Comparison of ENCODE assay signal across 10 cellular contexts in the genomic region with DNA sequence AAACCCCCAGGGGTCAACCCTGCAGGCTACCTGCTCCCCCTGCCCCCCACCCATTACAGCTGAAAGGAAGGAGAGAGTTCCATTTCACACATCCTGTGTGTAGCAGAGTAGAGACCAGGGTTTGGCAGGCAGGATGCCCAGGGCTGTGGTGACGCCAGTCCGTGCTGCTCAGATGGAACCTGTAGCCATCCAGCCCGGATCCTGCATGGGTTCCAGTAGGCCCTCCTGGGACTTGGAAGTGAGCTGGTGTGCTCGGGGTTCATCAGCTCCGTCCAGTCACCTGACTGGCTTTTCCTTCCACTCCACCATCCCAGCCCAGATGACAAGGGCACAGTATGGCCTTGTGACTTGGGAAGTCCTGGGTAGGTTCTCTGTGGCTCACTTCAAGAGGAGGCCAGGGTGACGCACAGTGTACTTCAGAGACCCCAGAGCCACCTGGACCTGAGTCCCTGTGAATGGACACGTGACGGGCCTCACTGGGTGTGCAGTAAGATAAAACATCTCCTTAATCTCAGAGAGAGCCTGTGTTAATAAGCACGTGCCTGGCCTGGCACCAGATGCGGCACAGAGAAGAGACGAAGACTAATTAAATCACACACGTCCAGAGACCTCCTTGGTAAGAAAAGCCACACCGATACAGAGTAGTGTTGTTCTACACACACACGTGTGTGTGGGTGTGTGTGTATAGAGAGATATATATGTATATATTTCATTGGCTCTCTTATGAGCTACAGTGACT. TPM values are rescaled to one million over a fixed set of nuclear protein-coding genes. Genes with fewer than 3 reads are reported as not detected.
DNase-seq lines count a peak whose midpoint lies in the region; ATAC-seq, FAIRE-seq and TF ChIP-seq lines count a peak whose summit lies in the region.
"Had no signal": no experiment of that assay in that cellular context is flagged by ENCODE, and none has a peak within 500 bp of the region (broad histone marks: within the 10 kb centered on the region; RNA-seq: fewer than 3 reads in every experiment).

No MANE protein-coding gene starts in this region.

- H3K4me2 ChIP-seq in GM12878 (ENCODE audit: control insufficient read depth, insufficient read depth) (no peak overlapping the region), neuronal stem cell (ENCODE audit: insufficient read depth, low read length, poor library complexity, severe bottlenecking) (peak overlapping the region; percentile 48)

- TF ChIP-seq CTCF in CD8-positive, alpha-beta T cell (IDR thresholded peaks at IDR 0.05) = no peak
- no peak for TF ChIP-seq CTCF in GM12878 (IDR thresholded peaks at IDR 0.05 in 2 of 3, conservative IDR thresholded peaks at IDR 0.05 in 1 of 3; ENCODE audit: control insufficient read depth in 2 of 3, extremely low read depth in 1 of 3, insufficient read depth in 1 of 3, low read depth in 3 of 3, low read length in 3 of 3)

- TF ChIP-seq POLR2A in GM12878 (IDR thresholded peaks at IDR 0.05; ENCODE audit: low read depth, low read length) = no peak

- H3K9ac ChIP-seq in GM12878 (ENCODE audit: control insufficient read depth, insufficient read depth, low read length) (no peak overlapping the region), neuronal stem cell (ENCODE audit: low read depth, low read length, poor library complexity) (no peak overlapping the region)

- peak overlapping the region; percentile 31 for H3K4me3 ChIP-seq in CD8-positive, alpha-beta T cell (ENCODE audit: low read depth, low read length)
- H3K4me3 ChIP-seq in GM12878 = no peak overlapping the region
- no peak overlapping the region for H3K4me3 ChIP-seq in neuronal stem cell (ENCODE audit: low read length in 2 of 2)

- SMC1A ChIA-PET in GM12878 (lab: Charles Lee; ENCODE audit: uncharacterized antibody, unreplicated experiment) = interaction anchor here (1.0 to 1.6 kb wide), 4 partner anchors 9 to 46 kb away, joined by 3 to 4 read pairs (median 4); no protein-coding TSS in a partner anchor

- peaks cover 5% of the 10 kb centered on the region; the same call in 1 of the 2 replicates for H4K20me1 ChIP-seq in GM12878 (ENCODE audit: control insufficient read depth, insufficient read depth)

- H3K36me3 ChIP-seq in CD8-positive, alpha-beta T cell (ENCODE audit: insufficient read depth, low read length) = peaks cover 17% of the 10 kb centered on the region
- H3K36me3 ChIP-seq in GM12878 (ENCODE audit: control insufficient read depth in 2 of 2, insufficient read depth in 2 of 2, low read length in 1 of 2) = peaks cover 7 to 20% of the 10 kb centered on the region in 2 experiments; a peak in 3 of 4 replicates
- H3K36me3 ChIP-seq in neuronal stem cell (replicated peaks in 1 of 2; ENCODE audit: control insufficient read depth in 2 of 2, insufficient read depth in 2 of 2, low read length in 2 of 2) = no peaks in the 10 kb centered on the region

- no peak overlapping the region for H3K14ac ChIP-seq in neuronal stem cell (ENCODE audit: low read length)

- DNase-seq in CD8-positive, alpha-beta T cell = peak in 3 of 7 experiments; percentile 29 to 66 (median 44)
- DNase-seq in HEK293T (ENCODE audit: extremely low spot score) = no peak
- no peak for DNase-seq in GM12878 (ENCODE audit: low read depth, low spot score)
- DNase-seq in neuronal stem cell (ENCODE audit: low spot score) = no peak
- DNase-seq in NCI-H2196 (lab: John Stamatoyannopoulos, UW; ENCODE audit: unreplicated experiment) = no peak
- DNase-seq in AML-193 (lab: John Stamatoyannopoulos, UW) = no peak
- DNase-seq: GDM1; stimulated activated CD4-positive, alpha-beta T cell treated with anti-CD3 and anti-CD28 coated beads, Interleukin-4, amount 100 ng/mL, for 24 hours had no signal

- 97% methylated on average over 14 of the region's 14 CpGs for WGBS in GM12878 (ENCODE audit: insufficient coverage, insufficient replicate concordance, low lambda C conversion rate, missing lambda C conversion rate)
- WGBS in neuronal stem cell (ENCODE audit: extremely low coverage in 2 of 2, insufficient read length in 2 of 2, insufficient replicate concordance in 1 of 2), 2 donors = no CpG with 5 or more reads among the region's 14 CpGs

- CTCF ChIA-PET in CD8-positive, alpha-beta T cell (lab: Charles Lee) = interaction anchor here (0.5 to 2.4 kb wide), 10 partner anchors 9 to 89 kb away, joined by 3 to 12 read pairs (median 4); no protein-coding TSS in a partner anchor
- CTCF ChIA-PET in HEK293T (lab: Yijun Ruan, JAX) (interaction anchor here (0.6 to 1.4 kb wide), 3 partner anchors 10 to 59 kb away, joined by 3 to 4 read pairs (median 3); no protein-coding TSS in a partner anchor), GM12878 (lab: Yijun Ruan, JAX) (interaction anchor here (0.9 to 1.3 kb wide), 2 partner anchors 13 to 97 kb away, joined by 3 read pairs; no protein-coding TSS in a partner anchor)

- H3K79me2 ChIP-seq in GM12878 (ENCODE audit: control insufficient read depth, insufficient read depth, low read length) = peaks cover 64% of the 10 kb centered on the region

- H3K4me1 Mint-ChIP-seq in CD8-positive, alpha-beta T cell (ENCODE audit: low read depth) = peaks cover 88% of the 10 kb centered on the region

- H3K27ac ChIP-seq in CD8-positive, alpha-beta T cell (ENCODE audit: low read depth, low read length) = peak overlapping the region; percentile 25
- no peak overlapping the region for H3K27ac ChIP-seq in GM12878 (ENCODE audit: control insufficient read depth, insufficient read depth)
- peak overlapping the region; percentile 55 for H3K27ac ChIP-seq in neuronal stem cell (replicated peaks; ENCODE audit: low read length)

- H3K9me3 ChIP-seq in CD8-positive, alpha-beta T cell (ENCODE audit: low read length) = no peaks in the 10 kb centered on the region
- H3K9me3 ChIP-seq in GM12878 (replicated peaks; ENCODE audit: control insufficient read depth, insufficient read depth, low read length) = no peaks in the 10 kb centered on the region
- H3K9me3 ChIP-seq in neuronal stem cell (replicated peaks in 1 of 2; ENCODE audit: control insufficient read depth in 2 of 2, insufficient read depth in 1 of 2, low read depth in 1 of 2, low read length in 2 of 2) = no peaks in the 10 kb centered on the region

- no peaks in the 10 kb centered on the region for H3K27me3 Mint-ChIP-seq in CD8-positive, alpha-beta T cell (ENCODE audit: low read depth)

- peaks cover 96% of the 10 kb centered on the region for H3K4me1 ChIP-seq in CD8-positive, alpha-beta T cell (ENCODE audit: insufficient read depth, low read length)
- H3K4me1 ChIP-seq in GM12878 (ENCODE audit: control insufficient read depth, insufficient read depth, low read length) = peaks cover 36% of the 10 kb centered on the region
- peaks cover 38 to 42% of the 10 kb centered on the region in 2 donors for H3K4me1 ChIP-seq in neuronal stem cell (ENCODE audit: control insufficient read depth in 2 of 2, insufficient read depth in 1 of 2, low read depth in 1 of 2, low read length in 2 of 2)

- no peak overlapping the region for H4K8ac ChIP-seq in neuronal stem cell (ENCODE audit: low read depth, low read length)

- H2BK5ac ChIP-seq in neuronal stem cell (ENCODE audit: low read length) = peak overlapping the region; percentile 4

- H2BK120ac ChIP-seq in neuronal stem cell (ENCODE audit: low read depth, low read length) = no peak overlapping the region

- peak; percentile 17 for ATAC-seq in CD8-positive, alpha-beta T cell
- ATAC-seq in GM12878 (no peak), HG03159 (IDR thresholded peaks at IDR 0.05; ENCODE audit: unreplicated experiment) (no peak), HG02981 (IDR thresholded peaks at IDR 0.05; ENCODE audit: unreplicated experiment) (no peak)

- H3K18ac ChIP-seq in neuronal stem cell (ENCODE audit: low read length) = peak overlapping the region; percentile 40

- no peak for TF ChIP-seq RAD21 in GM12878 (IDR thresholded peaks at IDR 0.05; ENCODE audit: insufficient read depth, low read depth, low read length)

- POLR2A ChIA-PET in CD8-positive, alpha-beta T cell (lab: Charles Lee) = interaction anchor here (0.8 to 2.1 kb wide), 12 partner anchors 8 to 75 kb away, joined by 3 to 8 read pairs (median 3); partner anchors contain the start of gene ITPKB
- POLR2A ChIA-PET in HEK293T (lab: Yijun Ruan, JAX) (interaction anchor here (1.0 to 1.9 kb wide), 7 partner anchors 11 to 214 kb away, joined by 3 to 7 read pairs (median 4); partner anchors contain the start of gene PSEN2), GM12878 (lab: Charles Lee) (interaction anchor here (0.6 to 0.8 kb wide), 2 partner anchors 9 to 103 kb away, joined by 3 read pairs; no protein-coding TSS in a partner anchor)

- no peaks in the 10 kb centered on the region for H3K9me3 Mint-ChIP-seq in CD8-positive, alpha-beta T cell

- H3K79me1 ChIP-seq in neuronal stem cell (ENCODE audit: low read depth, low read length) = no peaks in the 10 kb centered on the region

- peak overlapping the region; percentile 25 for H2BK12ac ChIP-seq in neuronal stem cell (ENCODE audit: low read length)

- in situ Hi-C loops in GM12878 (cut with MboI) = no loop called here

- FAIRE-seq in GM12878 (lab: Jason Lieb, UNC) = no peak

- RAD21 ChIA-PET in GM12878 (lab: Charles Lee; ENCODE audit: unreplicated experiment) = interaction anchor here (1.1 kb wide), 1 partner anchor 19 kb away, joined by 5 read pairs; no protein-coding TSS in a partner anchor

- TF ChIP-seq EP300 in GM12878 (IDR thresholded peaks at IDR 0.05; ENCODE audit: borderline replicate concordance in 1 of 2, control insufficient read depth in 1 of 2, low read depth in 2 of 2, low read length in 2 of 2) = no peak

- no peak overlapping the region for H2AFZ ChIP-seq in GM12878 (ENCODE audit: control insufficient read depth, low read depth, low read length)
- peak overlapping the region; percentile 51 for H2AFZ ChIP-seq in neuronal stem cell (ENCODE audit: low read length)

- no peak overlapping the region for H3K23ac ChIP-seq in neuronal stem cell (ENCODE audit: low read depth, low read length, poor library complexity)

- peaks cover 84% of the 10 kb centered on the region for H3K36me3 Mint-ChIP-seq in CD8-positive, alpha-beta T cell

- BruUV-seq in GM12878 (replicated peaks; lab: Mats Ljungman, UMichigan) = no TSS peak

- intact Hi-C loops in CD8-positive, alpha-beta T cell (cut with DNase I, micrococcal nuclease) = no loop called here
- intact Hi-C loops in GM12878 (cut with micrococcal nuclease; ENCODE audit: unreplicated experiment) = no loop called here

- H2AK5ac ChIP-seq in neuronal stem cell (ENCODE audit: low read depth, low read length) = peak overlapping the region; percentile 6

- H3K4me3 Mint-ChIP-seq in CD8-positive, alpha-beta T cell = peak overlapping the region; percentile 80

- no peak overlapping the region for H4K91ac ChIP-seq in neuronal stem cell (ENCODE audit: low read depth, low read length, poor library complexity)

- no peak overlapping the region for H2BK15ac ChIP-seq in neuronal stem cell (ENCODE audit: low read length)

- no peaks in the 10 kb centered on the region for H3K27me3 ChIP-seq in CD8-positive, alpha-beta T cell (ENCODE audit: insufficient read depth, low read length)
- H3K27me3 ChIP-seq in GM12878 (replicated peaks in 1 of 2; ENCODE audit: control insufficient read depth in 2 of 2, insufficient read depth in 2 of 2, low read length in 1 of 2) (no peaks in the 10 kb centered on the region), neuronal stem cell (ENCODE audit: control insufficient read depth in 3 of 3, insufficient read depth in 3 of 3, low read depth in 1 of 3, low read length in 3 of 3) (no peaks in the 10 kb centered on the region)

- peak overlapping the region; percentile 94 for H3K27ac Mint-ChIP-seq in CD8-positive, alpha-beta T cell

- no peak overlapping the region for H3K4ac ChIP-seq in neuronal stem cell (ENCODE audit: low read length)

RNA-seq across cellular contexts. Expression of gene ITPKB, which starts 16.0 kb away (rescaled TPM):
- total RNA-seq in CD8-positive, alpha-beta T cell = 100 to 1,000 TPM; 504 to 516 TPM
- 128 and 140 TPM in 2 replicates for total RNA-seq in GM12878 (2013; cell fraction: nucleolus; rRNA removed)
- 16.5 and 17.5 TPM in 2 replicates for total RNA-seq in GM12878 (2014; rRNA removed)
- total RNA-seq in GM12878 (2014; rRNA removed; fragmentation: Illumina TruSeq; extraction: Trizol) = 14.2 and 14.6 TPM in 2 replicates
- total RNA-seq in GM12878 (2021) = 34.4 and 38.7 TPM in 2 replicates
- 4.5 TPM for polyA plus RNA-seq in GM12878 (2011; ENCODE audit: low read depth)
- polyA plus RNA-seq in GM12878 (2011; rRNA removed) = 8.8 and 11.6 TPM in 2 replicates
- 12.4 and 12.8 TPM in 2 replicates for polyA plus RNA-seq in GM12878 (2011; cell fraction: cytosol; rRNA removed)
- 20.1 and 27.3 TPM in 2 replicates for polyA plus RNA-seq in GM12878 (2011; cell fraction: nucleus; rRNA removed)
- polyA plus RNA-seq in GM12878 (2012) = 10.6 and 14.4 TPM in 2 replicates
- polyA plus RNA-seq in GM12878 (2014; fragmentation: Illumina TruSeq; extraction: Trizol) = 8.8 and 14.7 TPM in 2 replicates
- 1 to 10 TPM; 1.3 TPM for polyA plus RNA-seq in GM12878 (2014; fragmentation: Nextera tagmentation; extraction: Ambion mirVana)
- 20.3 and 20.9 TPM in 2 replicates for polyA plus RNA-seq in GM12878 (2014; rRNA removed)
- 1 to 10 TPM; 2.2 to 5.2 TPM for polyA plus RNA-seq in GM12878 (2016; fragmentation: Nextera tagmentation; extraction: Ambion mirVana)
- 18.1 and 33.2 TPM in 2 replicates for polyA minus RNA-seq in GM12878 (2011; rRNA and poly(A)+ RNA removed)
- polyA minus RNA-seq in GM12878 (2011; cell fraction: cytosol; rRNA and poly(A)+ RNA removed) = 11.4 and 12.6 TPM in 2 replicates
- 28.3 and 47.7 TPM in 2 replicates for polyA minus RNA-seq in GM12878 (2011; cell fraction: nucleus; rRNA and poly(A)+ RNA removed)
- 6.8 TPM for polyA plus RNA-seq in neuronal stem cell (2013, experiment 1 of 2)
- 7.0 TPM for polyA plus RNA-seq in neuronal stem cell (2013, experiment 2 of 2)
